In the genomic region with DNA sequence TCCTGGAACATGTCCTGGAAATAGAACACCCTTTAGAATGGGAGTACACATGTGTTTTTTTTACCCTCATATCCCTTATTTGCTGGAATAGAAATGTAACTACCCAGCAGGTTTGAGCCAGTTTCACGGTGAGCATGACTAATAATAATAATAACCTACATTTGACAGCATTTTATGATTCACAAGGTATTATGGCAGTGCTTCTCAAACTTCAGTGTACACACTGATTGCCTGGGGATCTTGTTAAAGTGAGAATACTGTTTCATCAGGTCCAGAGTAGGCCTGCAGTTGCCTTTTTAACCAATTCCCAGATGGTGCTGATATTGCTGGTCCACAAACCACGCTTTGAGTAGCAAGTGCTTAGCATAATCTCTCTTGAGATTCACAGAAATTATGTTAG, we compare ENCODE assay signal across 22 cellular contexts.
DNase-seq lines count a peak whose midpoint lies in the region; ATAC-seq and TF ChIP-seq lines count a peak whose summit lies in the region.
"Had no signal": no experiment of that assay in that cellular context is flagged by ENCODE, and none has a peak within 500 bp of the region (broad histone marks: within the 10 kb centered on the region; RNA-seq: fewer than 3 reads in every experiment).

No MANE protein-coding gene starts in this region.

- H3K79me2 ChIP-seq in SK-N-SH (ENCODE audit: insufficient read depth) = no peaks in the 10 kb centered on the region

- TF ChIP-seq RAD21 in SK-N-SH (IDR thresholded peaks at IDR 0.05; ENCODE audit: low read length) = no peak

- no peak for TF ChIP-seq CTCF in SK-N-SH (IDR thresholded peaks at IDR 0.05)

- no peaks in the 10 kb centered on the region for H3K27me3 ChIP-seq in SK-N-SH (ENCODE audit: insufficient read depth)
- H3K27me3 ChIP-seq: BE2C, body of pancreas, vagina had no signal

- H3K27ac Mint-ChIP-seq in activated CD4-positive, alpha-beta T cell treated with anti-CD3 and anti-CD28 coated beads for 36 hours = no peak overlapping the region
- H3K27ac Mint-ChIP-seq: activated CD4-positive, alpha-beta memory T cell treated with anti-CD3 and anti-CD28 coated beads for 36 hours had no signal

- H2AFZ ChIP-seq in SK-N-SH (ENCODE audit: low read depth) = 0 out of 2 replicates have a peak overlapping the region, but pooled peaks have one; percentile 0

- no peak for DNase-seq in activated CD4-positive, alpha-beta T cell treated with anti-CD3 and anti-CD28 coated beads for 36 hours
- no peak for DNase-seq in activated CD4-positive, alpha-beta T cell treated with anti-CD3 and anti-CD28 coated beads for 4 hours
- no peak for DNase-seq in SK-N-SH
- DNase-seq in epithelial cell of prostate (ENCODE audit: low read depth, low spot score) = peak; percentile 46
- DNase-seq in stimulated activated naive CD8-positive, alpha-beta T cell treated with anti-CD3 and anti-CD28 coated beads, Interleukin-15, Interleukin-2, amounts not matched to agents 100 U/mL and 50 U/mL, for 24 hours = no peak
- DNase-seq in dermis blood vessel endothelial cell = no peak
- no peak for DNase-seq in RPMI8226
- DNase-seq in NCI-H146 (lab: John Stamatoyannopoulos, UW) = no peak
- DNase-seq: 8988T; activated CD4-positive, alpha-beta memory T cell treated with anti-CD3 and anti-CD28 coated beads for 36 hours; activated naive CD4-positive, alpha-beta T cell treated with Interleukin-2 at 50 U/mL for 16 hours; activated T-cell treated with anti-CD3 and anti-CD28 coated beads, Interleukin-2, amount 50 U/mL, for 1 hour; BE2C; body of pancreas; MM.1S; NCI-H1436 treated with DMSO at 0.1 percent for 48 hours; NCI-H2227 treated with DMSO at 0.1 percent for 48 hours; substantia nigra had no signal

- no peak for TF ChIP-seq EP300 in SK-N-SH (IDR thresholded peaks at IDR 0.05; ENCODE audit: borderline replicate concordance in 1 of 2, low read depth in 1 of 2, low read length in 1 of 2)

- 61% methylated on average over 2 of the region's 2 CpGs for WGBS in SK-N-SH (ENCODE audit: low lambda C conversion rate)

- no peaks in the 10 kb centered on the region for H3K36me3 ChIP-seq in SK-N-SH (replicated peaks in 1 of 2; ENCODE audit: control insufficient read depth in 1 of 2, insufficient read depth in 2 of 2, low read length in 1 of 2)
- H3K36me3 ChIP-seq: BE2C, vagina had no signal

- no peaks in the 10 kb centered on the region for H3K4me1 Mint-ChIP-seq in activated CD4-positive, alpha-beta T cell treated with anti-CD3 and anti-CD28 coated beads for 36 hours

- H3K9me2 ChIP-seq in SK-N-SH = no peaks in the 10 kb centered on the region

- H3K4me1 ChIP-seq in SK-N-SH (ENCODE audit: control insufficient read depth in 1 of 2, insufficient read depth in 2 of 2, low read depth in 1 of 2, low read length in 1 of 2) = 0 out of 4 replicates have a peak, but pooled peaks cover 0 to 5% of the 10 kb centered on the region in 2 experiments
- H3K4me1 ChIP-seq: BE2C, body of pancreas, vagina had no signal

- H3K27ac ChIP-seq in SK-N-SH (ENCODE audit: low read depth in 2 of 2, low read length in 1 of 2) (peak overlapping the region in 1 of 2 experiments; percentile 45; a peak in 1 of 4 replicates), epithelial cell of prostate (peak overlapping the region; percentile 76)
- H3K27ac ChIP-seq: body of pancreas, coronary artery, vagina, VCaP had no signal

- no peak overlapping the region for H3K9ac ChIP-seq in SK-N-SH

- peak; percentile 58 for ATAC-seq in activated CD4-positive, alpha-beta T cell treated with anti-CD3 and anti-CD28 coated beads for 36 hours
- peak; percentile 78 for ATAC-seq in stimulated activated naive CD8-positive, alpha-beta T cell treated with anti-CD3 and anti-CD28 coated beads, Interleukin-15, Interleukin-2, amounts not matched to agents 100 U/mL and 50 U/mL, for 24 hours
- ATAC-seq: body of pancreas, Panc1 had no signal

- H3K36me3 Mint-ChIP-seq in activated CD4-positive, alpha-beta T cell treated with anti-CD3 and anti-CD28 coated beads for 36 hours (ENCODE audit: low read depth) = no peaks in the 10 kb centered on the region

- peaks cover 11% of the 10 kb centered on the region for H3F3A ChIP-seq in SK-N-SH (replicated peaks; ENCODE audit: insufficient read depth)

- H3K27me3 Mint-ChIP-seq in activated CD4-positive, alpha-beta T cell treated with anti-CD3 and anti-CD28 coated beads for 36 hours = no peaks in the 10 kb centered on the region
- H3K27me3 Mint-ChIP-seq: activated CD4-positive, alpha-beta memory T cell treated with anti-CD3 and anti-CD28 coated beads for 36 hours had no signal

- no peaks in the 10 kb centered on the region for H3K9me3 Mint-ChIP-seq in activated CD4-positive, alpha-beta T cell treated with anti-CD3 and anti-CD28 coated beads for 36 hours (ENCODE audit: low read depth)
- H3K9me3 Mint-ChIP-seq: activated CD4-positive, alpha-beta memory T cell treated with anti-CD3 and anti-CD28 coated beads for 36 hours had no signal

- intact Hi-C loops in activated CD4-positive, alpha-beta T cell treated with anti-CD3 and anti-CD28 coated beads for 36 hours (cut with DNase I, micrococcal nuclease) = no loop called here

- no peak overlapping the region for H3K4me2 ChIP-seq in SK-N-SH

- POLR2A ChIA-PET in activated CD4-positive, alpha-beta T cell treated with anti-CD3 and anti-CD28 coated beads for 36 hours (lab: Charles Lee) = no interaction called here
- POLR2A ChIA-PET in SK-N-SH (lab: Yijun Ruan, JAX) = no interaction called here

- no peaks in the 10 kb centered on the region for H4K20me1 ChIP-seq in SK-N-SH (ENCODE audit: insufficient read depth)

- H3K9me3 ChIP-seq in SK-N-SH = no peaks in the 10 kb centered on the region
- H3K9me3 ChIP-seq: BE2C, body of pancreas, vagina had no signal

- no peak overlapping the region for H3K4me3 ChIP-seq in SK-N-SH (ENCODE audit: low read depth in 2 of 2, low read length in 1 of 2)
- H3K4me3 ChIP-seq: body of pancreas, coronary artery, vagina had no signal

- CTCF ChIA-PET in activated CD4-positive, alpha-beta T cell treated with anti-CD3 and anti-CD28 coated beads for 36 hours (lab: Charles Lee) = no interaction called here
- CTCF ChIA-PET in SK-N-SH (lab: Yijun Ruan, JAX) = no interaction called here

- no peak overlapping the region for H3K4me3 Mint-ChIP-seq in activated CD4-positive, alpha-beta T cell treated with anti-CD3 and anti-CD28 coated beads for 36 hours
- H3K4me3 Mint-ChIP-seq: activated CD4-positive, alpha-beta memory T cell treated with anti-CD3 and anti-CD28 coated beads for 36 hours had no signal

TF ChIP-seq in SK-N-SH, 30 proteins besides CTCF, POLR2A, EP300 and RAD21:
- TF ChIP-seq, protein P1, sequence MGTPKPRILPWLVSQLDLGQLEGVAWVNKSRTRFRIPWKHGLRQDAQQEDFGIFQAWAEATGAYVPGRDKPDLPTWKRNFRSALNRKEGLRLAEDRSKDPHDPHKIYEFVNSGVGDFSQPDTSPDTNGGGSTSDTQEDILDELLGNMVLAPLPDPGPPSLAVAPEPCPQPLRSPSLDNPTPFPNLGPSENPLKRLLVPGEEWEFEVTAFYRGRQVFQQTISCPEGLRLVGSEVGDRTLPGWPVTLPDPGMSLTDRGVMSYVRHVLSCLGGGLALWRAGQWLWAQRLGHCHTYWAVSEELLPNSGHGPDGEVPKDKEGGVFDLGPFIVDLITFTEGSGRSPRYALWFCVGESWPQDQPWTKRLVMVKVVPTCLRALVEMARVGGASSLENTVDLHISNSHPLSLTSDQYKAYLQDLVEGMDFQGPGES (IDR thresholded peaks at IDR 0.05; ENCODE audit: low read depth, low read length) = no peak
- TF ChIP-seq FOSL2 (IDR thresholded peaks at IDR 0.05; ENCODE audit: borderline replicate concordance, low read depth) = peak; percentile 32; the same call in 1 of the 2 replicates
